ENCODE assay signal across 8 cellular contexts in genomic region chrX:39808471-39808917, GRCh38.
DNase-seq lines count a peak whose midpoint lies in the region; ATAC-seq and TF ChIP-seq lines count a peak whose summit lies in the region.

No MANE protein-coding gene starts in this region.

- H3K4me3 ChIP-seq in brain microvascular endothelial cell (ENCODE audit: low read depth, low read length) (no peak overlapping the region), thoracic aorta (no peak overlapping the region)

- H3K9me3 Mint-ChIP-seq in activated T-cell treated with anti-CD3 and anti-CD28 coated beads, Interleukin-2, amount 50 U/mL, for 4 hours, result no peaks in the 10 kb centered on the region

- no peaks in the 10 kb centered on the region for H3K9me3 ChIP-seq in thoracic aorta

- no peaks in the 10 kb centered on the region for H3K36me3 Mint-ChIP-seq in activated T-cell treated with anti-CD3 and anti-CD28 coated beads, Interleukin-2, amount 50 U/mL, for 4 hours (ENCODE audit: insufficient read depth)

- peaks cover 4% of the 10 kb centered on the region for H3K4me1 Mint-ChIP-seq in activated T-cell treated with anti-CD3 and anti-CD28 coated beads, Interleukin-2, amount 50 U/mL, for 4 hours (ENCODE audit: low read depth)

- no peak for TF ChIP-seq CTCF in brain microvascular endothelial cell (IDR thresholded peaks at IDR 0.05; ENCODE audit: low read depth, low read length, missing control alignments)
- no peak for TF ChIP-seq CTCF in thoracic aorta (IDR thresholded peaks at IDR 0.05)

- ATAC-seq in thoracic aorta (ENCODE audit: insufficient number of reproducible peaks, low FRiP score, low read depth), result peak; percentile 78
- ATAC-seq in activated T-cell treated with anti-CD3 and anti-CD28 coated beads, Interleukin-2, amount 50 U/mL, for 4 hours, result no peak
- no peak for ATAC-seq in GM19324 (IDR thresholded peaks at IDR 0.05; ENCODE audit: low FRiP score, unreplicated experiment)
- ATAC-seq in HG03432 (IDR thresholded peaks at IDR 0.05; ENCODE audit: unreplicated experiment), result no peak

- H3K27ac ChIP-seq in brain microvascular endothelial cell (peak overlapping the region; percentile 77), thoracic aorta (peak overlapping the region; percentile 38 to 73)

- in situ Hi-C loops in brain microvascular endothelial cell (cut with HindIII; ENCODE audit: low pct_ligation_motif_present, low sequenced_read_pairs), result loop anchor here (25.0 kb wide), 1 partner anchor 104 kb away; no protein-coding TSS in a partner anchor

- H3K36me3 ChIP-seq in brain microvascular endothelial cell (replicated peaks) (no peaks in the 10 kb centered on the region), thoracic aorta (no peaks in the 10 kb centered on the region)

- H3K27me3 ChIP-seq in brain microvascular endothelial cell (replicated peaks) (no peaks in the 10 kb centered on the region), thoracic aorta (replicated peaks; ENCODE audit: insufficient read depth) (no peaks in the 10 kb centered on the region)

- no peak overlapping the region for H3K4me3 Mint-ChIP-seq in activated T-cell treated with anti-CD3 and anti-CD28 coated beads, Interleukin-2, amount 50 U/mL, for 4 hours

- no peaks in the 10 kb centered on the region for H3K27me3 Mint-ChIP-seq in activated T-cell treated with anti-CD3 and anti-CD28 coated beads, Interleukin-2, amount 50 U/mL, for 4 hours (ENCODE audit: low read depth)

- H3K4me1 ChIP-seq in thoracic aorta (ENCODE audit: control insufficient read depth in 1 of 2, low read depth in 2 of 2), result peaks cover 7 to 24% of the 10 kb centered on the region in 2 donors

- DNase-seq in HT1080 (ENCODE audit: low read depth), result peak; percentile 41
- DNase-seq in brain microvascular endothelial cell, result peak; percentile 77
- DNase-seq in islet precursor cell, result peak; percentile 92
- DNase-seq in thoracic aorta (ENCODE audit: low spot score), result no peak
- no peak for DNase-seq in activated T-cell treated with anti-CD3 and anti-CD28 coated beads, Interleukin-2, amount 50 U/mL, for 4 hours
- no peak for DNase-seq in activated effector memory CD4-positive, alpha-beta T cell treated with Interleukin-2 at 50 U/mL for 16 hours

Comparison
In these comparisons a context has a peak if more than half of its experiments do, and no peak if none do; other contexts are left out.
1. DNase-seq: peak in HT1080 (single experiment), brain microvascular endothelial cell (single experiment) and islet precursor cell (single experiment); none in thoracic aorta (single experiment), activated T-cell treated with anti-CD3 and anti-CD28 coated beads, Interleukin-2, amount 50 U/mL, for 4 hours (single experiment) and activated effector memory CD4-positive, alpha-beta T cell treated with Interleukin-2 at 50 U/mL for 16 hours (single experiment).